8 cellular contexts compared by ENCODE assay signal in the genomic region with DNA sequence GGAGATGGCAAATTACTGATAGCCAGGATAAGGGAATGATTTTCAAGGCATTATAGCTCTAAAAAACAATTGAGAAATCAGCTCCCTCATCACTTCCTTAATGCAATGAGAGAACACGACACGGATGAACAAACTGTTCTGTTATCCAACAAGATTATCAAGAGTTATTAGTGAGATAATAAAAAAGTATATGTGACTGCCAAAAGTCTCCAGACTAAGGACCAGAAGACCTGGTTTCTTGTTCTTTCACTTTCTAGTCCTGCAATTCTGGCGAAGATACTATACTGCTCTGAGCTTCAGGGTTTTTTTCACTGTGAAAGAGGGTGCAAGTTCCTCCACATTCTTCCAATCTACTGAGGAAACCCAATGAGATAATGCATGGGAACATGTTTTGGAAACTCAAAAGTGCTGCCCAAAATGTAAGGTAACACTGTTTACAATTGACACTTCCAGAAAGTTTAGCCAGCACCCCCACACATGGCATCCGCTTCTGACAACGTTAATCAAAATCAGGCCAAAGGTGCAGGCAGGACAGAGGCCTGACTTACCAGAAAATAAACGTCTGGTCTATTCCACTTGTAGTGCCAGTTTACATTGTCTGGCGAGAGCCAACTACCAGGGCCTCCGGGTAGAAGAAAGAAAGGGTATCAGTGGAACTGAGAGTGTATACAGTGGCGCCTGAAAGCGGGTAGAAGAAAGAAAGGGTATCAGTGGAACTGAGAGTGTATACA. TPM values are rescaled to one million over a fixed set of nuclear protein-coding genes. Genes with fewer than 3 reads are reported as not detected.
DNase-seq lines count a peak whose midpoint lies in the region; ATAC-seq, FAIRE-seq and TF ChIP-seq lines count a peak whose summit lies in the region.

No MANE protein-coding gene starts in this region.

- H2AK5ac ChIP-seq in H1 (ENCODE audit: low read depth, low read length) = no peak overlapping the region

- H3K36me3 ChIP-seq in DOHH2 (ENCODE audit: control insufficient read depth, low read length) (peaks cover 8% of the 10 kb centered on the region; the same call in 1 of the 2 replicates), OCI-LY1 (ENCODE audit: insufficient read depth, low read length) (no peaks in the 10 kb centered on the region), H1 (ENCODE audit: control insufficient read depth in 2 of 4, insufficient read depth in 4 of 4, low read length in 3 of 4) (peaks cover 0 to 5% (median 0%) of the 10 kb centered on the region in 4 experiments; a peak in 2 of 8 replicates), osteoblast (ENCODE audit: insufficient read depth, low read length) (no peaks in the 10 kb centered on the region)

- H3K14ac ChIP-seq in H1 (ENCODE audit: insufficient read length) = no peak overlapping the region

- POLR2A ChIA-PET in H1 (lab: Charles Lee; ENCODE audit: partially characterized antibody) = no interaction called here

- no peak overlapping the region for H3K56ac ChIP-seq in H1 (replicated peaks; ENCODE audit: insufficient read length, low read depth, low read length)

- H3K9me3 ChIP-seq in DOHH2 (ENCODE audit: control insufficient read depth, insufficient read depth, low read length) = no peaks in the 10 kb centered on the region
- no peaks in the 10 kb centered on the region for H3K9me3 ChIP-seq in OCI-LY1 (ENCODE audit: low read length)
- 0 out of 4 replicates have a peak, but pooled peaks cover 0 to 3% of the 10 kb centered on the region in 2 experiments for H3K9me3 ChIP-seq in H1 (ENCODE audit: insufficient read depth in 2 of 2, low read depth in 1 of 2, low read length in 1 of 2)
- no peaks in the 10 kb centered on the region for H3K9me3 ChIP-seq in osteoblast (ENCODE audit: low read depth, low read length)

- H3K4me1 ChIP-seq in DOHH2 (ENCODE audit: control insufficient read depth, low read length) (peaks cover 34% of the 10 kb centered on the region), OCI-LY1 (ENCODE audit: insufficient read depth, low read length, severe bottlenecking) (peaks cover 36% of the 10 kb centered on the region), H1 (replicated peaks in 1 of 4; ENCODE audit: control insufficient read depth in 3 of 4, insufficient read depth in 4 of 4, low read length in 3 of 4) (peaks cover 3 to 14% (median 10%) of the 10 kb centered on the region in 4 experiments), osteoblast (ENCODE audit: insufficient read depth, low read length) (peaks cover 7% of the 10 kb centered on the region)

- no peak overlapping the region for H3K23ac ChIP-seq in H1 (ENCODE audit: insufficient read length)

- H3K4me3 ChIP-seq in DOHH2 (ENCODE audit: low read length) (peak overlapping the region; percentile 90), OCI-LY1 (ENCODE audit: low read depth, low read length, poor library complexity, severe bottlenecking) (peak overlapping the region; percentile 66), H1 (ENCODE audit: extremely low read depth in 1 of 4, insufficient read depth in 2 of 4, low read depth in 3 of 4, low read length in 4 of 4) (peak overlapping the region; percentile 25 to 76 (median 50); a peak in 6 of 8 replicates), osteoblast (ENCODE audit: insufficient read depth, low read length) (peak overlapping the region; percentile 74)

- no peaks in the 10 kb centered on the region for H3K79me1 ChIP-seq in H1 (ENCODE audit: low read depth, low read length)

- H3K9me2 ChIP-seq in DOHH2 (replicated peaks; ENCODE audit: control insufficient read depth, low read length) = no peaks in the 10 kb centered on the region
- no peaks in the 10 kb centered on the region for H3K9me2 ChIP-seq in OCI-LY1 (ENCODE audit: low read depth, low read length)

- H3K18ac ChIP-seq in H1 (ENCODE audit: extremely low read depth, low read length) = no peak overlapping the region

- DNase-seq in H1 (ENCODE audit: low read depth in 1 of 2, low spot score in 2 of 2) (no peak), osteoblast (ENCODE audit: insufficient read length, low spot score, missing footprints) (no peak), SHP77 treated with DMSO at 0.1 percent for 48 hours (lab: John Stamatoyannopoulos, UW) (no peak), HK-2 (ENCODE audit: unreplicated experiment) (no peak)

- H2BK12ac ChIP-seq in H1 (ENCODE audit: low read depth, low read length) = peak overlapping the region; percentile 69; the same call in 1 of the 2 replicates

- peak overlapping the region; percentile 27; the same call in 1 of the 2 replicates for H2BK5ac ChIP-seq in H1 (ENCODE audit: low read depth, low read length)

- WGBS in H1 (ENCODE audit: extremely low coverage in 1 of 2, insufficient coverage in 1 of 2, insufficient read length in 1 of 2, insufficient replicate concordance in 2 of 2, low coverage in 1 of 2, low lambda C conversion rate in 2 of 2, missing lambda C conversion rate in 1 of 2), 2 experiments = 75% methylated on average over 8 of the region's 10 CpGs; no CpG with 5 or more reads in 1 of the 2 experiments

- no peak overlapping the region for H3K4ac ChIP-seq in H1 (replicated peaks; ENCODE audit: insufficient read length, low read depth, low read length)

- peak overlapping the region; percentile 100 for H3K4me2 ChIP-seq in DOHH2 (ENCODE audit: low read length)
- H3K4me2 ChIP-seq in OCI-LY1 (ENCODE audit: low read length) = peak overlapping the region; percentile 98
- peak overlapping the region; percentile 69 to 100 for H3K4me2 ChIP-seq in H1 (ENCODE audit: insufficient read depth in 1 of 2, low read depth in 2 of 2, low read length in 2 of 2)
- peak overlapping the region; percentile 82 for H3K4me2 ChIP-seq in osteoblast (ENCODE audit: insufficient read depth, low read length)

- TF ChIP-seq EP300 in H1 (IDR thresholded peaks at IDR 0.05; ENCODE audit: borderline replicate concordance in 1 of 2, low read depth in 2 of 2, low read length in 2 of 2) = no peak

- no peak overlapping the region for H2BK15ac ChIP-seq in H1 (ENCODE audit: low read length)

- no peak for ATAC-seq in GM21381 (IDR thresholded peaks at IDR 0.05; ENCODE audit: unreplicated experiment)
- no peak for ATAC-seq in HG02642 (IDR thresholded peaks at IDR 0.05; ENCODE audit: poor library complexity, unreplicated experiment)

- TF ChIP-seq CTCF in DOHH2 (IDR thresholded peaks at IDR 0.05; ENCODE audit: low read depth, low read length, poor library complexity, severe bottlenecking) (no peak), OCI-LY1 (IDR thresholded peaks at IDR 0.05; ENCODE audit: low read length) (no peak), H1 (IDR thresholded peaks at IDR 0.05; ENCODE audit: control extremely low read depth in 1 of 3, insufficient read depth in 1 of 3, low read depth in 1 of 3, low read length in 3 of 3) (no peak), osteoblast (IDR thresholded peaks at IDR 0.05; ENCODE audit: extremely low read depth, low read depth, low read length) (no peak)

- peak overlapping the region; percentile 77 for H3K9ac ChIP-seq in OCI-LY1 (ENCODE audit: low read length)
- H3K9ac ChIP-seq in H1 (replicated peaks in 1 of 4; ENCODE audit: extremely low read depth in 1 of 4, low read depth in 3 of 4, low read length in 3 of 4) = no peak overlapping the region; a peak in 1 of 7 replicates

- H2AFZ ChIP-seq in OCI-LY1 (ENCODE audit: low read length) = peak overlapping the region; percentile 46; the same call in 1 of the 2 replicates
- peak overlapping the region; percentile 19 for H2AFZ ChIP-seq in H1 (ENCODE audit: low read length)
- peak overlapping the region; percentile 56 for H2AFZ ChIP-seq in osteoblast (ENCODE audit: low read length)

- TF ChIP-seq POLR2A in H1 (IDR thresholded peaks at IDR 0.05; ENCODE audit: control extremely low read depth in 1 of 2, low read depth in 2 of 2, low read length in 2 of 2) = no peak

- H3K27me3 ChIP-seq in DOHH2 (ENCODE audit: control insufficient read depth, low read length) = no peaks in the 10 kb centered on the region
- H3K27me3 ChIP-seq in OCI-LY1 (ENCODE audit: insufficient read depth, low read length) = no peaks in the 10 kb centered on the region
- H3K27me3 ChIP-seq in H1 (replicated peaks in 1 of 4; ENCODE audit: control insufficient read depth in 3 of 4, extremely low read depth in 1 of 4, insufficient read depth in 3 of 4, low read length in 3 of 4) = peaks cover 0 to 5% (median 2%) of the 10 kb centered on the region in 4 experiments; a peak in 2 of 7 replicates
- no peaks in the 10 kb centered on the region for H3K27me3 ChIP-seq in osteoblast (ENCODE audit: insufficient read depth, low read length)

- no peak for FAIRE-seq in H1 (lab: Jason Lieb, UNC)

- peaks cover 9% of the 10 kb centered on the region; the same call in 1 of the 2 replicates for H3K23me2 ChIP-seq in H1 (ENCODE audit: low read depth, low read length)

- CTCF ChIA-PET in H1 (lab: Charles Lee; ENCODE audit: partially characterized antibody) = interaction anchor here (0.8 kb wide), 1 partner anchor 8 kb away, joined by 4 read pairs; no protein-coding TSS in a partner anchor

- H4K8ac ChIP-seq in H1 (ENCODE audit: extremely low read depth, insufficient read depth, low read length) = no peak overlapping the region

- no peak overlapping the region for H4K91ac ChIP-seq in H1 (replicated peaks; ENCODE audit: insufficient read length, low read length)

- H3K27ac ChIP-seq in DOHH2 (ENCODE audit: low read depth, low read length) (peak overlapping the region; percentile 96), OCI-LY1 (ENCODE audit: low read depth, low read length, poor library complexity, severe bottlenecking) (peak overlapping the region; percentile 98), H1 (ENCODE audit: low read depth, low read length) (no peak overlapping the region), osteoblast (ENCODE audit: low read depth, low read length) (no peak overlapping the region)

- H2BK120ac ChIP-seq in H1 (replicated peaks; ENCODE audit: low read depth, low read length) = no peak overlapping the region

- H3F3A ChIP-seq in DOHH2 (ENCODE audit: control insufficient read depth, insufficient read depth) (peaks cover 11% of the 10 kb centered on the region), OCI-LY1 (ENCODE audit: insufficient read depth, low read length) (no peaks in the 10 kb centered on the region)

- H2BK20ac ChIP-seq in H1 (ENCODE audit: low read length) = no peak overlapping the region

- H4K20me1 ChIP-seq in DOHH2 (ENCODE audit: control insufficient read depth, insufficient read depth, low read depth, low read length) (no peaks in the 10 kb centered on the region), OCI-LY1 (ENCODE audit: insufficient read depth, low read length) (no peaks in the 10 kb centered on the region), H1 (replicated peaks in 1 of 2; ENCODE audit: control insufficient read depth in 1 of 2, insufficient read depth in 2 of 2, low read length in 2 of 2) (no peaks in the 10 kb centered on the region), osteoblast (ENCODE audit: insufficient read depth, low read length) (no peaks in the 10 kb centered on the region)

- no peak overlapping the region for H4K5ac ChIP-seq in H1 (ENCODE audit: insufficient read length, low read depth, low read length)

- TF ChIP-seq RAD21 in H1 (IDR thresholded peaks at IDR 0.05 in 1 of 2, conservative IDR thresholded peaks at IDR 0.05 in 1 of 2; ENCODE audit: low read depth in 2 of 2, low read length in 2 of 2) = no peak

- H3K79me2 ChIP-seq in DOHH2 (ENCODE audit: control insufficient read depth, low read length) (peaks cover 11% of the 10 kb centered on the region), OCI-LY1 (ENCODE audit: insufficient read depth, low read length) (no peaks in the 10 kb centered on the region), H1 (ENCODE audit: control insufficient read depth in 1 of 2, insufficient read depth in 2 of 2, low read length in 2 of 2) (peaks cover 0 to 6% of the 10 kb centered on the region in 2 experiments; a peak in 1 of 4 replicates), osteoblast (ENCODE audit: insufficient read depth, low read length) (no peaks in the 10 kb centered on the region)

RNA-seq across cellular contexts. Expression of gene KANK1, which starts 35.6 kb away (rescaled TPM):
- 37.4 and 41.1 TPM in 2 replicates for total RNA-seq in H1 (2021; fragmentation: NEBNext Ultra II Directional; extraction: Animal tissue kit (Norgen Biotek cat#: 25700))
- 26.3 and 29.0 TPM in 2 replicates for polyA plus RNA-seq in H1 (2011; rRNA removed)
- polyA plus RNA-seq in H1 (2011; cell fraction: cytosol; rRNA removed) = 34.9 TPM
- polyA plus RNA-seq in H1 (2011; cell fraction: nucleus; rRNA removed) = 44.4 TPM
- polyA plus RNA-seq in H1 (2012, experiment 1 of 2) = 22.7 to 27.4 TPM (median 24.1 TPM) in 4 replicates
- 3.8 TPM for polyA plus RNA-seq in H1 (2012, experiment 2 of 2)
- 13.9 TPM for polyA plus RNA-seq in H1 (2013, experiment 1 of 2)
- polyA plus RNA-seq in H1 (2013, experiment 2 of 2) = 15.6 TPM
- 62.9 and 71.1 TPM in 2 replicates for polyA minus RNA-seq in H1 (2011; rRNA and poly(A)+ RNA removed)
- 29.6 TPM for polyA minus RNA-seq in H1 (2011; cell fraction: cytosol; rRNA and poly(A)+ RNA removed)
- 35.4 TPM for polyA minus RNA-seq in H1 (2011; cell fraction: nucleus; rRNA and poly(A)+ RNA removed)
- 25.0 and 28.6 TPM in 2 replicates for total RNA-seq in osteoblast

Comparison
In these comparisons a context has a peak if more than half of its experiments do, and no peak if none do; other contexts are left out.
1. H3K27ac ChIP-seq: peak in DOHH2 (single experiment) and OCI-LY1 (single experiment); none in H1 (single experiment) and osteoblast (single experiment).
2. Peak in every context shown above with its lines, with median percentiles within 50 percentile points of each other: H3K4me2 ChIP-seq, H3K4me3 ChIP-seq and H2AFZ ChIP-seq.